19 cellular contexts compared by ENCODE assay signal in the genomic region with DNA sequence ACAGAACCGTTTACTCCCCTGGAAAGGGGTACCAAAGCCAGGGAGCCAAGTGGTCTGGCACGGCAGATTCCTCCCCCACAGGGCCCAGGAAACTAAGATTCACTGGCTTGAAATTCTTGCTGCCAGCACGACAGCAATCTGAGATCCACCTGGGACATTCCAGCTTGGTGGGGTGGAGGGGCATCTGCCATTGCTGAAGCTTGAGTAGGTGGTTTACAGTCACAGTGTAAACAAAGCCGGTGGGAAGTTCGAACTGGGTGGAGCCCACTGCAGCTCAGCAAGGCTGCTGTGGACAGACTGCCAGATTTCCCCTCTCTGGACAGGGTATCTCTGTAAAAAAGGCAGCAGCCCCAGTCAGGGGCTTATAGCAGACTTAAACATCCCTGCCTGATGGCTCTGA.
DNase-seq lines count a peak whose midpoint lies in the region; FAIRE-seq and TF ChIP-seq lines count a peak whose summit lies in the region.
"Had no signal": no experiment of that assay in that cellular context is flagged by ENCODE, and none has a peak within 500 bp of the region (broad histone marks: within the 10 kb centered on the region; RNA-seq: fewer than 3 reads in every experiment).

No MANE protein-coding gene starts in this region.

- H3K9ac ChIP-seq in H9 (ENCODE audit: extremely low read depth, insufficient read length, low read length) (no peak overlapping the region), H1 (replicated peaks in 1 of 4; ENCODE audit: extremely low read depth in 1 of 4, low read depth in 3 of 4, low read length in 3 of 4) (no peak overlapping the region), mesendoderm (ENCODE audit: low read length) (no peak overlapping the region)
- H3K9ac ChIP-seq: BLaER1 treated with 17β-estradiol and CSF1 and Interleukin-3, amounts not matched to agents 10 nM and 100 nM; GM23248; KMS-11 had no signal

- H2BK5ac ChIP-seq in H9 (ENCODE audit: insufficient read length, low read length) (no peak overlapping the region), H1 (ENCODE audit: low read depth, low read length) (no peak overlapping the region), mesendoderm (ENCODE audit: low read length) (no peak overlapping the region)

- H4K20me1 ChIP-seq in H9 (ENCODE audit: control insufficient read depth, insufficient read depth, insufficient read length) = no peaks in the 10 kb centered on the region
- no peaks in the 10 kb centered on the region for H4K20me1 ChIP-seq in H1 (replicated peaks in 1 of 2; ENCODE audit: control insufficient read depth in 1 of 2, insufficient read depth in 2 of 2, low read length in 2 of 2)
- H4K20me1 ChIP-seq: BLaER1 treated with 17β-estradiol and CSF1 and Interleukin-3, amounts not matched to agents 10 nM and 100 nM had no signal

- WGBS in H9 (ENCODE audit: extremely low coverage, insufficient read length, low lambda C conversion rate) = no CpG with 5 or more reads among the region's 5 CpGs
- WGBS in H1 (ENCODE audit: extremely low coverage in 1 of 2, insufficient coverage in 1 of 2, insufficient read length in 1 of 2, insufficient replicate concordance in 2 of 2, low coverage in 1 of 2, low lambda C conversion rate in 2 of 2, missing lambda C conversion rate in 1 of 2), 2 experiments = 98% methylated on average over 4 of the region's 5 CpGs; no CpG with 5 or more reads in 1 of the 2 experiments
- no CpG with 5 or more reads among the region's 5 CpGs for WGBS in mesendoderm (ENCODE audit: extremely low coverage, insufficient coverage, low lambda C conversion rate)

- H3K56ac ChIP-seq in H9 (ENCODE audit: insufficient read length, low read depth, low read length) (no peak overlapping the region), H1 (replicated peaks; ENCODE audit: insufficient read length, low read depth, low read length) (no peak overlapping the region), mesendoderm (ENCODE audit: low read length) (no peak overlapping the region)

- H3K4me3 Mint-ChIP-seq in H9 = no peak overlapping the region
- H3K4me3 Mint-ChIP-seq: B cell; CD8-positive, alpha-beta T cell had no signal

- POLR2A ChIA-PET in H1 (lab: Charles Lee; ENCODE audit: partially characterized antibody) = no interaction called here

- H3K4me1 ChIP-seq in H9 (ENCODE audit: insufficient read depth, low read length) (no peaks in the 10 kb centered on the region), H1 (replicated peaks in 1 of 4; ENCODE audit: control insufficient read depth in 3 of 4, insufficient read depth in 4 of 4, low read length in 3 of 4) (no peaks in the 10 kb centered on the region), mesendoderm (ENCODE audit: control insufficient read depth, low read depth, low read length) (no peaks in the 10 kb centered on the region)
- H3K4me1 ChIP-seq: BLaER1 treated with 17β-estradiol and CSF1 and Interleukin-3, amounts not matched to agents 10 nM and 100 nM had no signal

- no peak for FAIRE-seq in H1 (lab: Jason Lieb, UNC)
- FAIRE-seq: GM12891, GM19239 had no signal

- H3K36me3 ChIP-seq in H1 (ENCODE audit: control insufficient read depth in 2 of 4, insufficient read depth in 4 of 4, low read length in 3 of 4) (no peaks in the 10 kb centered on the region), mesendoderm (ENCODE audit: control insufficient read depth, insufficient read depth, low read length) (no peaks in the 10 kb centered on the region)
- H3K36me3 ChIP-seq: BLaER1 treated with 17β-estradiol and CSF1 and Interleukin-3, amounts not matched to agents 10 nM and 100 nM had no signal

- H2BK15ac ChIP-seq in H9 (ENCODE audit: low read depth, low read length) (no peak overlapping the region), H1 (ENCODE audit: low read length) (no peak overlapping the region), mesendoderm (replicated peaks; ENCODE audit: low read depth) (no peak overlapping the region)

- H3K36me3 Mint-ChIP-seq in H9 (ENCODE audit: insufficient read depth in 1 of 3, low read depth in 3 of 3) = peaks cover 0 to 4% (median 0%) of the 10 kb centered on the region in 3 experiments; a peak in 2 of 7 replicates
- H3K36me3 Mint-ChIP-seq: CD8-positive, alpha-beta T cell had no signal

- DNase-seq in ELF-1 (ENCODE audit: low read depth, low spot score) (peak; percentile 10), H9 (peak; percentile 27), H1 (ENCODE audit: low read depth in 1 of 2, low spot score in 2 of 2) (no peak), mesendoderm (peak; percentile 19), cerebellum (ENCODE audit: low spot score) (no peak), NCI-H187 (lab: John Stamatoyannopoulos, UW) (no peak), GOT3 (lab: John Stamatoyannopoulos, UW) (no peak)
- DNase-seq: Calu3; CD8-positive, alpha-beta T cell; DMS 273 treated with DMSO at 0.1 percent for 48 hours; DMS79; GF-D8; GM23248; H7 had no signal

- no peak overlapping the region for H2BK20ac ChIP-seq in H9 (ENCODE audit: low read depth, low read length, poor library complexity, severe bottlenecking)
- H2BK20ac ChIP-seq in H1 (ENCODE audit: low read length) = no peak overlapping the region

- H3K4me3 ChIP-seq in H1 (ENCODE audit: extremely low read depth in 1 of 4, insufficient read depth in 2 of 4, low read depth in 3 of 4, low read length in 4 of 4) = no peak overlapping the region
- no peak overlapping the region for H3K4me3 ChIP-seq in mesendoderm (ENCODE audit: low read length)
- H3K4me3 ChIP-seq: BLaER1 treated with 17β-estradiol and CSF1 and Interleukin-3, amounts not matched to agents 10 nM and 100 nM; GM23248 had no signal

- TF ChIP-seq EP300 in H1 (IDR thresholded peaks at IDR 0.05; ENCODE audit: borderline replicate concordance in 1 of 2, low read depth in 2 of 2, low read length in 2 of 2) = no peak

- H2AK5ac ChIP-seq in H9 (ENCODE audit: insufficient read length, low read length) (no peak overlapping the region), H1 (ENCODE audit: low read depth, low read length) (no peak overlapping the region), mesendoderm (ENCODE audit: low read length) (no peak overlapping the region)

- H3K27me3 Mint-ChIP-seq in H9 (ENCODE audit: low read depth) = no peaks in the 10 kb centered on the region
- H3K27me3 Mint-ChIP-seq: B cell had no signal

- no peak for TF ChIP-seq CTCF in H9 (conservative IDR thresholded peaks at IDR 0.05)
- no peak for TF ChIP-seq CTCF in H1 (IDR thresholded peaks at IDR 0.05; ENCODE audit: control extremely low read depth in 1 of 3, insufficient read depth in 1 of 3, low read depth in 1 of 3, low read length in 3 of 3)

- no peaks in the 10 kb centered on the region for H3K79me1 ChIP-seq in H9 (ENCODE audit: insufficient read depth, low read depth, low read length, poor library complexity, severe bottlenecking)
- no peaks in the 10 kb centered on the region for H3K79me1 ChIP-seq in H1 (ENCODE audit: low read depth, low read length)
- no peaks in the 10 kb centered on the region for H3K79me1 ChIP-seq in mesendoderm (ENCODE audit: low read length)

- no peak overlapping the region for H4K5ac ChIP-seq in H9 (ENCODE audit: insufficient read length, low read depth, low read length)
- no peak overlapping the region for H4K5ac ChIP-seq in H1 (ENCODE audit: insufficient read length, low read depth, low read length)
- no peak overlapping the region for H4K5ac ChIP-seq in mesendoderm (ENCODE audit: low read length)

- H3K9me3 ChIP-seq in H9 (ENCODE audit: control insufficient read depth, low read depth, low read length) (no peaks in the 10 kb centered on the region), H1 (ENCODE audit: insufficient read depth in 2 of 2, low read depth in 1 of 2, low read length in 1 of 2) (no peaks in the 10 kb centered on the region)
- H3K9me3 ChIP-seq: BLaER1 treated with 17β-estradiol and CSF1 and Interleukin-3, amounts not matched to agents 10 nM and 100 nM had no signal

- H3K23me2 ChIP-seq in H9 (ENCODE audit: insufficient read length, low read depth, low read length, poor library complexity, severe bottlenecking) = no peaks in the 10 kb centered on the region
- no peaks in the 10 kb centered on the region for H3K23me2 ChIP-seq in H1 (ENCODE audit: low read depth, low read length)

- H3K14ac ChIP-seq in H9 (ENCODE audit: insufficient read depth, low read length) (no peak overlapping the region), H1 (ENCODE audit: insufficient read length) (no peak overlapping the region)

- no peak overlapping the region for H3K4ac ChIP-seq in H9 (ENCODE audit: low read depth, low read length)
- H3K4ac ChIP-seq in H1 (replicated peaks; ENCODE audit: insufficient read length, low read depth, low read length) = no peak overlapping the region
- H3K4ac ChIP-seq in mesendoderm (ENCODE audit: low read depth, low read length) = no peak overlapping the region

- no peak for TF ChIP-seq RAD21 in H1 (IDR thresholded peaks at IDR 0.05 in 1 of 2, conservative IDR thresholded peaks at IDR 0.05 in 1 of 2; ENCODE audit: low read depth in 2 of 2, low read length in 2 of 2)

- no peak overlapping the region for H3K27ac ChIP-seq in H9 (ENCODE audit: insufficient read length, low read depth, low read length)
- no peak overlapping the region for H3K27ac ChIP-seq in H1 (ENCODE audit: low read depth, low read length)
- H3K27ac ChIP-seq in mesendoderm (ENCODE audit: low read depth, low read length) = no peak overlapping the region
- H3K27ac ChIP-seq: BLaER1 treated with 17β-estradiol and CSF1 and Interleukin-3, amounts not matched to agents 10 nM and 100 nM; GM23248; KMS-11 had no signal

- no peaks in the 10 kb centered on the region for H3K79me2 ChIP-seq in H9 (ENCODE audit: insufficient read depth, low read length)
- H3K79me2 ChIP-seq in H1 (ENCODE audit: control insufficient read depth in 1 of 2, insufficient read depth in 2 of 2, low read length in 2 of 2) = no peaks in the 10 kb centered on the region
- H3K79me2 ChIP-seq in mesendoderm (ENCODE audit: control insufficient read depth, insufficient read depth, low read length) = no peaks in the 10 kb centered on the region

- no peak for TF ChIP-seq POLR2A in H1 (IDR thresholded peaks at IDR 0.05; ENCODE audit: control extremely low read depth in 1 of 2, low read depth in 2 of 2, low read length in 2 of 2)

- no peaks in the 10 kb centered on the region for H3K27me3 ChIP-seq in H9 (ENCODE audit: insufficient read depth, low read length)
- H3K27me3 ChIP-seq in H1 (replicated peaks in 1 of 4; ENCODE audit: control insufficient read depth in 3 of 4, extremely low read depth in 1 of 4, insufficient read depth in 3 of 4, low read length in 3 of 4) = no peaks in the 10 kb centered on the region
- no peaks in the 10 kb centered on the region for H3K27me3 ChIP-seq in mesendoderm (ENCODE audit: insufficient read depth, low read length, poor library complexity)
- H3K27me3 ChIP-seq: BLaER1 treated with 17β-estradiol and CSF1 and Interleukin-3, amounts not matched to agents 10 nM and 100 nM had no signal

- peaks cover 3 to 12% of the 10 kb centered on the region in 2 experiments; a peak in 3 of 5 replicates for H3K9me3 Mint-ChIP-seq in H9

- H4K8ac ChIP-seq in H9 (replicated peaks; ENCODE audit: insufficient read length, low read depth, low read length) (no peak overlapping the region), H1 (ENCODE audit: extremely low read depth, insufficient read depth, low read length) (no peak overlapping the region), mesendoderm (ENCODE audit: low read depth, low read length) (no peak overlapping the region)

- H3K4me2 ChIP-seq in H9 (ENCODE audit: insufficient read depth, insufficient read length, low read length) (no peak overlapping the region), H1 (ENCODE audit: insufficient read depth in 1 of 2, low read depth in 2 of 2, low read length in 2 of 2) (no peak overlapping the region), mesendoderm (ENCODE audit: low read length) (no peak overlapping the region)
- H3K4me2 ChIP-seq: BLaER1 treated with 17β-estradiol and CSF1 and Interleukin-3, amounts not matched to agents 10 nM and 100 nM; KMS-11 had no signal

- no peak overlapping the region for H2BK12ac ChIP-seq in H9 (ENCODE audit: insufficient read length, low read depth, low read length)
- H2BK12ac ChIP-seq in H1 (ENCODE audit: low read depth, low read length) = no peak overlapping the region

- no peaks in the 10 kb centered on the region for H3K4me1 Mint-ChIP-seq in H9
- H3K4me1 Mint-ChIP-seq: B cell had no signal

- H4K91ac ChIP-seq in H9 (ENCODE audit: insufficient read length, low read depth, low read length) = no peak overlapping the region
- H4K91ac ChIP-seq in H1 (replicated peaks; ENCODE audit: insufficient read length, low read length) = no peak overlapping the region

- H2AFZ ChIP-seq in H9 (ENCODE audit: low read length) = no peak overlapping the region
- peak overlapping the region; percentile 62; the same call in 1 of the 2 replicates for H2AFZ ChIP-seq in H1 (ENCODE audit: low read length)
- H2AFZ ChIP-seq: GM23248 had no signal

- H3K27ac Mint-ChIP-seq in H9 = no peak overlapping the region
- H3K27ac Mint-ChIP-seq: B cell; CD8-positive, alpha-beta T cell had no signal

- H3K18ac ChIP-seq in H9 (ENCODE audit: insufficient read length, low read depth, low read length) (no peak overlapping the region), H1 (ENCODE audit: extremely low read depth, low read length) (no peak overlapping the region), mesendoderm (ENCODE audit: low read length) (no peak overlapping the region)

- no peak overlapping the region for H3K23ac ChIP-seq in H9 (ENCODE audit: insufficient read length, low read depth, low read length)
- H3K23ac ChIP-seq in H1 (ENCODE audit: insufficient read length) = no peak overlapping the region
- no peak overlapping the region for H3K23ac ChIP-seq in mesendoderm (ENCODE audit: low read length)

- CTCF ChIA-PET in H1 (lab: Charles Lee; ENCODE audit: partially characterized antibody) = no interaction called here

- H2BK120ac ChIP-seq in H9 (ENCODE audit: low read depth, low read length, poor library complexity, severe bottlenecking) (no peak overlapping the region), H1 (replicated peaks; ENCODE audit: low read depth, low read length) (no peak overlapping the region), mesendoderm (ENCODE audit: low read depth, low read length) (no peak overlapping the region)

- no peak overlapping the region for H3T11ph ChIP-seq in H9 (ENCODE audit: low read length)

Comparison
In these comparisons a context has a peak if more than half of its experiments do, and no peak if none do; other contexts are left out.
1. DNase-seq: peak in ELF-1 (single experiment), H9 (single experiment) and mesendoderm (single experiment); none in H1 (0 of 2), cerebellum (single experiment), NCI-H187 (0 of 2) and GOT3 (single experiment).